In genomic region chr10:129774736-129775401, GRCh38 we compare ENCODE assay signal across 13 cellular contexts.
A peak's percentile ranks its signal among the peaks of the same experiment; 100 is the strongest.
DNase-seq lines count a peak whose midpoint lies in the region; ATAC-seq and TF ChIP-seq lines count a peak whose summit lies in the region.
"Had no signal": no experiment of that assay in that cellular context is flagged by ENCODE, and none has a peak within 500 bp of the region (broad histone marks: within the 10 kb centered on the region; RNA-seq: fewer than 3 reads in every experiment).

No MANE protein-coding gene starts in this region.

- no peaks in the 10 kb centered on the region for H3K36me3 ChIP-seq in Karpas-422 (ENCODE audit: insufficient read depth, low read length)

- no peaks in the 10 kb centered on the region for H3K79me2 ChIP-seq in Karpas-422 (ENCODE audit: low read length)

- DNase-seq in natural killer cell (peak; percentile 9), islet precursor cell (peak; percentile 49), posterior vena cava (ENCODE audit: low spot score) (peak; percentile 69), Karpas-422 (no peak), SW 1271 (lab: John Stamatoyannopoulos, UW) (no peak)
- no peak for DNase-seq in natural killer cell treated with Interleukin-12 subunit alpha and Interleukin-12 subunit beta and Interleukin-15 and Interleukin-18, amount 100 ng/mL, for 72 hours (ENCODE audit: low spot score)
- no peak for DNase-seq in activated CD4-positive, alpha-beta T cell treated with anti-CD3 and anti-CD28 coated beads for 1 hour
- DNase-seq: DMS53, HCEC 1CT, NCI-H1105 treated with DMSO at 0.1 percent for 48 hours, NCI-H187 treated with DMSO at 0.1 percent for 48 hours, NCI-H510A, NCI-H82 had no signal

- no peaks in the 10 kb centered on the region for H3K36me3 Mint-ChIP-seq in natural killer cell
- H3K36me3 Mint-ChIP-seq in natural killer cell treated with Interleukin-12 subunit alpha and Interleukin-12 subunit beta and Interleukin-15 and Interleukin-18, amount 100 ng/mL, for 72 hours = no peaks in the 10 kb centered on the region

- H3K9me3 ChIP-seq in Karpas-422 (ENCODE audit: low read length) = peaks cover 8% of the 10 kb centered on the region; the same call in 1 of the 2 replicates

- no peak overlapping the region for H3K27ac Mint-ChIP-seq in natural killer cell
- H3K27ac Mint-ChIP-seq in natural killer cell treated with Interleukin-12 subunit alpha and Interleukin-12 subunit beta and Interleukin-15 and Interleukin-18, amount 100 ng/mL, for 72 hours = no peak overlapping the region

- H3K27ac ChIP-seq in Karpas-422 (ENCODE audit: low read length) = no peak overlapping the region

- no peaks in the 10 kb centered on the region for H3K9me3 Mint-ChIP-seq in natural killer cell
- H3K9me3 Mint-ChIP-seq in natural killer cell treated with Interleukin-12 subunit alpha and Interleukin-12 subunit beta and Interleukin-15 and Interleukin-18, amount 100 ng/mL, for 72 hours = no peaks in the 10 kb centered on the region

- no peaks in the 10 kb centered on the region for H3K9me2 ChIP-seq in Karpas-422 (replicated peaks; ENCODE audit: insufficient read depth, low read length)

- H3K4me3 ChIP-seq in Karpas-422 (ENCODE audit: low read length) = no peak overlapping the region

- ATAC-seq in natural killer cell = no peak
- ATAC-seq in natural killer cell treated with Interleukin-12 subunit alpha and Interleukin-12 subunit beta and Interleukin-15 and Interleukin-18, amount 100 ng/mL, for 72 hours = no peak

- no peak overlapping the region for H3K9ac ChIP-seq in Karpas-422 (ENCODE audit: low read length)

- no peaks in the 10 kb centered on the region for H4K20me1 ChIP-seq in Karpas-422 (ENCODE audit: insufficient read depth, low read depth, low read length)

- no peak overlapping the region for H3K4me3 Mint-ChIP-seq in natural killer cell
- H3K4me3 Mint-ChIP-seq in natural killer cell treated with Interleukin-12 subunit alpha and Interleukin-12 subunit beta and Interleukin-15 and Interleukin-18, amount 100 ng/mL, for 72 hours = no peak overlapping the region

- no peaks in the 10 kb centered on the region for H3K4me1 ChIP-seq in Karpas-422 (ENCODE audit: low read length)

- peaks cover 0 to 5% of the 10 kb centered on the region in 2 donors for H3K4me1 Mint-ChIP-seq in natural killer cell
- no peaks in the 10 kb centered on the region for H3K4me1 Mint-ChIP-seq in natural killer cell treated with Interleukin-12 subunit alpha and Interleukin-12 subunit beta and Interleukin-15 and Interleukin-18, amount 100 ng/mL, for 72 hours (ENCODE audit: low read depth in 2 of 2)

- intact Hi-C loops in natural killer cell (cut with micrococcal nuclease) (no loop called here), posterior vena cava (cut with DNase I) (no loop called here)

- no peak overlapping the region for H2AFZ ChIP-seq in Karpas-422 (ENCODE audit: low read length)

- H3K4me2 ChIP-seq in Karpas-422 (ENCODE audit: low read depth, low read length, poor library complexity, severe bottlenecking) = no peak overlapping the region

- TF ChIP-seq CTCF in natural killer cell (IDR thresholded peaks at IDR 0.05) = no peak

- no peaks in the 10 kb centered on the region for H3K27me3 Mint-ChIP-seq in natural killer cell (ENCODE audit: low read depth in 2 of 2)
- H3K27me3 Mint-ChIP-seq in natural killer cell treated with Interleukin-12 subunit alpha and Interleukin-12 subunit beta and Interleukin-15 and Interleukin-18, amount 100 ng/mL, for 72 hours = no peaks in the 10 kb centered on the region

- no peaks in the 10 kb centered on the region for H3K27me3 ChIP-seq in Karpas-422 (ENCODE audit: low read length)

Comparison
In these comparisons a context has a peak if more than half of its experiments do, and no peak if none do; other contexts are left out.
1. DNase-seq: peak in natural killer cell (single experiment), islet precursor cell (single experiment) and posterior vena cava (single experiment); none in natural killer cell treated with Interleukin-12 subunit alpha and Interleukin-12 subunit beta and Interleukin-15 and Interleukin-18, amount 100 ng/mL, for 72 hours (single experiment), activated CD4-positive, alpha-beta T cell treated with anti-CD3 and anti-CD28 coated beads for 1 hour (single experiment), Karpas-422 (single experiment) and SW 1271 (0 of 2).